In the genomic region with DNA sequence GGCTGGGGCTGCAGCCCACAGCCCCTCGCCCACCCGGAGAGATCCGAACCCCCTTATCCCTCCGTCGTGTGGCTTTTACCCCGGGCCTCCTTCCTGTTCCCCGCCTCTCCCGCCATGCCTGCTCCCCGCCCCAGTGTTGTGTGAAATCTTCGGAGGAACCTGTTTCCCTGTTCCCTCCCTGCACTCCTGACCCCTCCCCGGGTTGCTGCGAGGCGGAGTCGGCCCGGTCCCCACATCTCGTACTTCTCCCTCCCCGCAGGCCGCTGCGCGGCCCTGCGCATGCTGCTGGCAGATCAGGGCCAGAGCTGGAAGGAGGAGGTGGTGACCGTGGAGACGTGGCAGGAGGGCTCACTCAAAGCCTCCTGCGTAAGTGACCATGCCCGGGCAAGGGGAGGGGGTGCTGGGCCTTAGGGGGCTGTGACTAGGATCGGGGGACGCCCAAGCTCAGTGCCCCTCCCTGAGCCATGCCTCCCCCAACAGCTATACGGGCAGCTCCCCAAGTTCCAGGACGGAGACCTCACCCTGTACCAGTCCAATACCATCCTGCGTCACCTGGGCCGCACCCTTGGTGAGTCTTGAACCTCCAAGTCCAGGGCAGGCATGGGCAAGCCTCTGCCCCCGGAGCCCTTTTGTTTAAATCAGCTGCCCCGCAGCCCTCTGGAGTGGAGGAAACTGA, we compare ENCODE assay signal across 7 cellular contexts. TPM values are rescaled to one million over a fixed set of nuclear protein-coding genes. Genes with fewer than 3 reads are reported as not detected.
A peak's percentile ranks its signal among the peaks of the same experiment; 100 is the strongest.
DNase-seq lines count a peak whose midpoint lies in the region; ATAC-seq and TF ChIP-seq lines count a peak whose summit lies in the region.

No MANE protein-coding gene starts in this region.

- intact Hi-C loops in uterus (cut with DNase I; ENCODE audit: low total_unique reads), result no loop called here

- H3K9me3 ChIP-seq in uterus, result no peaks in the 10 kb centered on the region

- peaks cover 43% of the 10 kb centered on the region for H3K36me3 Mint-ChIP-seq in nephron progenitor cell (ENCODE audit: low read depth)

- ATAC-seq in GM18909 (IDR thresholded peaks at IDR 0.05; ENCODE audit: poor library complexity, unreplicated experiment) (peak; percentile 1), foreskin keratinocyte (peak; percentile 60), GM21737 (IDR thresholded peaks at IDR 0.05; ENCODE audit: unreplicated experiment) (no peak)

- no peaks in the 10 kb centered on the region for H3K36me3 ChIP-seq in uterus

- DNase-seq in NCI-H510A (lab: John Stamatoyannopoulos, UW) (peak; percentile 48), foreskin keratinocyte (peak; percentile 61 to 84), nephron progenitor cell (peak; percentile 61), uterus (peak; percentile 77)
- peak; percentile 70 for DNase-seq in activated effector memory CD4-positive, alpha-beta T cell treated with anti-CD3 and anti-CD28 coated beads, Interleukin-2, amount 50 U/mL, for 16 hours

- no peaks in the 10 kb centered on the region for H3K27me3 ChIP-seq in foreskin keratinocyte
- no peaks in the 10 kb centered on the region for H3K27me3 ChIP-seq in uterus

- H3K27ac Mint-ChIP-seq in nephron progenitor cell, result peak overlapping the region; percentile 37

- peaks cover 3% of the 10 kb centered on the region for H3K9me3 Mint-ChIP-seq in nephron progenitor cell

- H3K27ac ChIP-seq in foreskin keratinocyte (peak overlapping the region; percentile 98), uterus (peak overlapping the region; percentile 98 to 100)

- H3K4me1 Mint-ChIP-seq in nephron progenitor cell, result peaks cover 52% of the 10 kb centered on the region

- peak overlapping the region; percentile 80 to 96 for H3K4me3 ChIP-seq in uterus

- H3K27me3 Mint-ChIP-seq in nephron progenitor cell (ENCODE audit: low read depth, poor library complexity), result peaks cover 47% of the 10 kb centered on the region

- H3K4me3 Mint-ChIP-seq in nephron progenitor cell, result peak overlapping the region; percentile 96

- TF ChIP-seq CTCF in foreskin keratinocyte (conservative IDR thresholded peaks at IDR 0.05) (no peak), nephron progenitor cell (IDR thresholded peaks at IDR 0.05) (no peak), uterus (IDR thresholded peaks at IDR 0.05) (no peak)

- H3K4me1 ChIP-seq in foreskin keratinocyte (peaks cover 4% of the 10 kb centered on the region), uterus (peaks cover 0 to 13% of the 10 kb centered on the region in 2 donors)

- TF ChIP-seq POLR2A in uterus (IDR thresholded peaks at IDR 0.05), result no peak

RNA-seq across cellular contexts. Expression of a gene that starts 0.7 kb away (rescaled TPM):
- 1,696 and 1,959 TPM in 2 replicates for total RNA-seq in foreskin keratinocyte
- 2,595 and 2,779 TPM in 2 replicates for polyA plus RNA-seq in foreskin keratinocyte
- 100 to 1,000 TPM; 410 to 885 (median 651) TPM for total RNA-seq in uterus

RNA-seq across cellular contexts. Expression of a gene that starts 22.4 kb away (rescaled TPM):
- total RNA-seq in foreskin keratinocyte, result 164 and 179 TPM in 2 replicates
- 160 and 169 TPM in 2 replicates for polyA plus RNA-seq in foreskin keratinocyte
- total RNA-seq in uterus, result 100 to 1,000 TPM in 3 of 4 donors, 10 to 100 TPM in 1; 75.6 to 207 (median 142) TPM

RNA-seq across cellular contexts. Expression of a gene that starts 45.4 kb away (rescaled TPM):
- total RNA-seq in foreskin keratinocyte, result 6.3 and 7.2 TPM in 2 replicates
- polyA plus RNA-seq in foreskin keratinocyte, result 11.0 and 11.6 TPM in 2 replicates
- 1 to 10 TPM in 2 of 4 donors, not detected in 2; 3.5 to 7.6 TPM for total RNA-seq in uterus

RNA-seq across cellular contexts. Expression of a gene that starts 55.2 kb away (rescaled TPM):
- total RNA-seq in foreskin keratinocyte (not detected in 2 replicates), uterus (not detected)
- not detected in 2 replicates for polyA plus RNA-seq in foreskin keratinocyte
